In the genomic region with DNA sequence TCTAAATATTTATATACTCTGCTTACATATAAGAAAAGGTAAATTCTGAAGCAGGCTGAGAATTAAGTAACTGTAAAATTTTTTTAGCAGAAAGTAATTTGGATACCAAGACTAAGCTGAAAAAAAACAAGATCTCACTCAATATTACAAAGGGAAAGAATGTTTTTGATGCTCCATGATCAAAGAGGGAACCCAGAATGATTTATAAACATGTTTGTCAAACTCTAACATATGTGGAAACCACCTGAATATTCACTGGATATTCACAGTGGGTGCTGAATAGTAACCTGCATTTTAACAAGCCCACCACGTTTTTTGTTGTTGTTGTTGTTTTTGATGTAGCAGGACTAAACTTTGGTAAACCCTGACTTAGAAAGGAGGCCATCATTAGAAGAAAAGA, we compare ENCODE assay signal across 20 cellular contexts.
DNase-seq lines count a peak whose midpoint lies in the region; ATAC-seq, FAIRE-seq and TF ChIP-seq lines count a peak whose summit lies in the region.
"Had no signal": no experiment of that assay in that cellular context is flagged by ENCODE, and none has a peak within 500 bp of the region (broad histone marks: within the 10 kb centered on the region; RNA-seq: fewer than 3 reads in every experiment).

No MANE protein-coding gene starts in this region.

- H3K27me3 Mint-ChIP-seq in GM23338 (ENCODE audit: insufficient read depth, low read depth, poor library complexity) = no peaks in the 10 kb centered on the region

- WGBS in H1 (ENCODE audit: extremely low coverage in 1 of 2, insufficient coverage in 1 of 2, insufficient read length in 1 of 2, insufficient replicate concordance in 2 of 2, low coverage in 1 of 2, low lambda C conversion rate in 2 of 2, missing lambda C conversion rate in 1 of 2), 2 experiments = 59% methylated on average over 1 of the region's 1 CpG; no CpG with 5 or more reads in 1 of the 2 experiments
- WGBS in thymus = 5% methylated on average over 1 of the region's 1 CpG

- no peak overlapping the region for H3K9ac ChIP-seq in BLaER1 treated with 17β-estradiol and CSF1 and Interleukin-3, amounts not matched to agents 10 nM and 100 nM
- no peak overlapping the region for H3K9ac ChIP-seq in H1 (replicated peaks in 1 of 4; ENCODE audit: extremely low read depth in 1 of 4, low read depth in 3 of 4, low read length in 3 of 4)
- H3K9ac ChIP-seq: GM23248 had no signal

- DNase-seq in GM23338 (ENCODE audit: low spot score) (no peak), H1 (ENCODE audit: low read depth in 1 of 2, low spot score in 2 of 2) (no peak), NCI-H748 treated with DMSO at 0.1 percent for 48 hours (lab: John Stamatoyannopoulos, UW) (no peak), NCI-H1417 treated with DMSO at 0.1 percent for 48 hours (lab: John Stamatoyannopoulos, UW) (no peak)
- DNase-seq: 8988T; C1 segment of cervical spinal cord; CD4-positive, CD25-positive, alpha-beta regulatory T cell; DMS79 treated with DMSO at 0.1 percent for 48 hours; EL; GM23248; H7; HFFc6 had no signal

- no peak overlapping the region for H3K4me3 ChIP-seq in BLaER1 treated with 17β-estradiol and CSF1 and Interleukin-3, amounts not matched to agents 10 nM and 100 nM
- H3K4me3 ChIP-seq in GM23338 (no peak overlapping the region), H1 (ENCODE audit: extremely low read depth in 1 of 4, insufficient read depth in 2 of 4, low read depth in 3 of 4, low read length in 4 of 4) (no peak overlapping the region; a peak in 1 of 8 replicates), thymus (ENCODE audit: low read length) (no peak overlapping the region)
- H3K4me3 ChIP-seq: GM12878, GM23248, K562 had no signal

- no peak overlapping the region for H3K23ac ChIP-seq in H1 (ENCODE audit: insufficient read length)

- peak overlapping the region in 7 of 11 experiments; percentile 4 to 49 (median 37); a peak in 9 of 22 replicates for H3K4me2 ChIP-seq in BLaER1 treated with 17β-estradiol and CSF1 and Interleukin-3, amounts not matched to agents 10 nM and 100 nM
- no peak overlapping the region for H3K4me2 ChIP-seq in GM23338
- no peak overlapping the region for H3K4me2 ChIP-seq in H1 (ENCODE audit: insufficient read depth in 1 of 2, low read depth in 2 of 2, low read length in 2 of 2)

- peaks cover 17% of the 10 kb centered on the region for H3K4me1 Mint-ChIP-seq in GM23338

- H3K36me3 Mint-ChIP-seq in GM23338 (ENCODE audit: low read depth) = no peaks in the 10 kb centered on the region
- H3K36me3 Mint-ChIP-seq: CD4-positive, CD25-positive, alpha-beta regulatory T cell had no signal

- H2BK12ac ChIP-seq in H1 (ENCODE audit: low read depth, low read length) = no peak overlapping the region

- no peak overlapping the region for H3K14ac ChIP-seq in H1 (ENCODE audit: insufficient read length)

- no peak overlapping the region for H4K8ac ChIP-seq in H1 (ENCODE audit: extremely low read depth, insufficient read depth, low read length)

- H3K79me2 ChIP-seq in GM23338 (replicated peaks; ENCODE audit: insufficient read depth) = no peaks in the 10 kb centered on the region
- no peaks in the 10 kb centered on the region for H3K79me2 ChIP-seq in H1 (ENCODE audit: control insufficient read depth in 1 of 2, insufficient read depth in 2 of 2, low read length in 2 of 2)

- 0 out of 2 replicates have a peak overlapping the region, but pooled peaks have one; percentile 75 for H2BK20ac ChIP-seq in H1 (ENCODE audit: low read length)

- H3K79me1 ChIP-seq in H1 (ENCODE audit: low read depth, low read length) = no peaks in the 10 kb centered on the region

- no peak overlapping the region for H3K27ac Mint-ChIP-seq in GM23338
- H3K27ac Mint-ChIP-seq: HFFc6 had no signal

- H3K4me3 Mint-ChIP-seq in GM23338 = no peak overlapping the region
- H3K4me3 Mint-ChIP-seq: CD4-positive, CD25-positive, alpha-beta regulatory T cell; HFFc6 had no signal

- CTCF ChIA-PET in H1 (lab: Charles Lee; ENCODE audit: partially characterized antibody) = interaction anchor here (1.0 kb wide), 1 partner anchor 36 kb away, joined by 3 read pairs; no protein-coding TSS in a partner anchor

- H4K20me1 ChIP-seq in BLaER1 treated with 17β-estradiol and CSF1 and Interleukin-3, amounts not matched to agents 10 nM and 100 nM = no peaks in the 10 kb centered on the region
- no peaks in the 10 kb centered on the region for H4K20me1 ChIP-seq in GM23338 (replicated peaks; ENCODE audit: insufficient read depth)
- H4K20me1 ChIP-seq in H1 (replicated peaks in 1 of 2; ENCODE audit: control insufficient read depth in 1 of 2, insufficient read depth in 2 of 2, low read length in 2 of 2) = no peaks in the 10 kb centered on the region

- no peaks in the 10 kb centered on the region for H3K23me2 ChIP-seq in H1 (ENCODE audit: low read depth, low read length)

- H3K18ac ChIP-seq in H1 (ENCODE audit: extremely low read depth, low read length) = no peak overlapping the region

- no peak overlapping the region for H2AK5ac ChIP-seq in H1 (ENCODE audit: low read depth, low read length)

- no peak for ATAC-seq in GM23338
- ATAC-seq in GM18867 (IDR thresholded peaks at IDR 0.05; ENCODE audit: unreplicated experiment) = no peak
- ATAC-seq: GM12878, HCT116, K562 had no signal

- no peak for TF ChIP-seq EP300 in H1 (IDR thresholded peaks at IDR 0.05; ENCODE audit: borderline replicate concordance in 1 of 2, low read depth in 2 of 2, low read length in 2 of 2)

- H4K5ac ChIP-seq in H1 (ENCODE audit: insufficient read length, low read depth, low read length) = no peak overlapping the region

- H2BK5ac ChIP-seq in H1 (ENCODE audit: low read depth, low read length) = no peak overlapping the region

- no peak for TF ChIP-seq POLR2A in H1 (IDR thresholded peaks at IDR 0.05; ENCODE audit: control extremely low read depth in 1 of 2, low read depth in 2 of 2, low read length in 2 of 2)

- FAIRE-seq in H1 (lab: Jason Lieb, UNC) = no peak
- FAIRE-seq: GM12878, GM19239, K562 had no signal

- peak overlapping the region in 5 of 11 experiments; percentile 11 to 40 (median 29); a peak in 6 of 22 replicates for H3K27ac ChIP-seq in BLaER1 treated with 17β-estradiol and CSF1 and Interleukin-3, amounts not matched to agents 10 nM and 100 nM
- H3K27ac ChIP-seq in GM23338 (ENCODE audit: low read depth) (no peak overlapping the region), H1 (ENCODE audit: low read depth, low read length) (no peak overlapping the region), thymus (ENCODE audit: low read depth) (peak overlapping the region; percentile 46)
- H3K27ac ChIP-seq: GM23248, HL-60 had no signal

- no peaks in the 10 kb centered on the region for H3F3A ChIP-seq in GM23338 (replicated peaks; ENCODE audit: low read depth)

- H2AFZ ChIP-seq in GM23338 (peak overlapping the region; percentile 83), H1 (ENCODE audit: low read length) (peak overlapping the region; percentile 94; the same call in 1 of the 2 replicates)
- H2AFZ ChIP-seq: GM23248 had no signal

- H3K36me3 ChIP-seq in BLaER1 treated with 17β-estradiol and CSF1 and Interleukin-3, amounts not matched to agents 10 nM and 100 nM = peaks cover 0 to 17% (median 7%) of the 10 kb centered on the region in 11 experiments; a peak in 11 of 22 replicates
- H3K36me3 ChIP-seq in GM23338 (ENCODE audit: insufficient read depth) (no peaks in the 10 kb centered on the region), H1 (ENCODE audit: control insufficient read depth in 2 of 4, insufficient read depth in 4 of 4, low read length in 3 of 4) (no peaks in the 10 kb centered on the region), thymus (ENCODE audit: control insufficient read depth, insufficient read depth) (no peaks in the 10 kb centered on the region)

- H3K27me3 ChIP-seq in BLaER1 treated with 17β-estradiol and CSF1 and Interleukin-3, amounts not matched to agents 10 nM and 100 nM = no peaks in the 10 kb centered on the region
- no peaks in the 10 kb centered on the region for H3K27me3 ChIP-seq in GM23338 (ENCODE audit: insufficient read depth)
- no peaks in the 10 kb centered on the region for H3K27me3 ChIP-seq in H1 (replicated peaks in 1 of 4; ENCODE audit: control insufficient read depth in 3 of 4, extremely low read depth in 1 of 4, insufficient read depth in 3 of 4, low read length in 3 of 4)
- no peaks in the 10 kb centered on the region for H3K27me3 ChIP-seq in thymus (ENCODE audit: control insufficient read depth, insufficient read depth)

- POLR2A ChIA-PET in H1 (lab: Charles Lee; ENCODE audit: partially characterized antibody) = no interaction called here

- no peak overlapping the region for H4K91ac ChIP-seq in H1 (replicated peaks; ENCODE audit: insufficient read length, low read length)

- no peaks in the 10 kb centered on the region for H3K9me3 Mint-ChIP-seq in GM23338

- no peak overlapping the region for H3K56ac ChIP-seq in H1 (replicated peaks; ENCODE audit: insufficient read length, low read depth, low read length)

- peaks cover 9% of the 10 kb centered on the region for H3K9me2 ChIP-seq in GM23338 (ENCODE audit: insufficient read depth)

- H3K9me3 ChIP-seq in BLaER1 treated with 17β-estradiol and CSF1 and Interleukin-3, amounts not matched to agents 10 nM and 100 nM (replicated peaks in 1 of 11) = peaks cover 17 to 67% (median 53%) of the 10 kb centered on the region in 11 experiments
- H3K9me3 ChIP-seq in H1 (ENCODE audit: insufficient read depth in 2 of 2, low read depth in 1 of 2, low read length in 1 of 2) = no peaks in the 10 kb centered on the region
- H3K9me3 ChIP-seq in thymus (ENCODE audit: control insufficient read depth) = no peaks in the 10 kb centered on the region

- H2BK15ac ChIP-seq in H1 (ENCODE audit: low read length) = no peak overlapping the region

- H2BK120ac ChIP-seq in H1 (replicated peaks; ENCODE audit: low read depth, low read length) = no peak overlapping the region

- TF ChIP-seq RAD21 in H1 (IDR thresholded peaks at IDR 0.05 in 1 of 2, conservative IDR thresholded peaks at IDR 0.05 in 1 of 2; ENCODE audit: low read depth in 2 of 2, low read length in 2 of 2) = no peak

- H3K4ac ChIP-seq in H1 (replicated peaks; ENCODE audit: insufficient read length, low read depth, low read length) = no peak overlapping the region

- TF ChIP-seq CTCF in GM23338 (conservative IDR thresholded peaks at IDR 0.05; ENCODE audit: low read depth in 2 of 2) (no peak), H1 (IDR thresholded peaks at IDR 0.05; ENCODE audit: control extremely low read depth in 1 of 3, insufficient read depth in 1 of 3, low read depth in 1 of 3, low read length in 3 of 3) (no peak)

- peaks cover 27 to 73% (median 40%) of the 10 kb centered on the region in 10 experiments for H3K4me1 ChIP-seq in BLaER1 treated with 17β-estradiol and CSF1 and Interleukin-3, amounts not matched to agents 10 nM and 100 nM
- H3K4me1 ChIP-seq in GM23338 (ENCODE audit: insufficient read depth) (peaks cover 11% of the 10 kb centered on the region), H1 (replicated peaks in 1 of 4; ENCODE audit: control insufficient read depth in 3 of 4, insufficient read depth in 4 of 4, low read length in 3 of 4) (peaks cover 0 to under 1% (median 0%) of the 10 kb centered on the region in 4 experiments; a peak in 1 of 7 replicates), thymus (ENCODE audit: control insufficient read depth, insufficient read depth, low read length) (peaks cover 54% of the 10 kb centered on the region)

TF ChIP-seq in H1, 55 proteins besides CTCF, POLR2A, EP300 and RAD21:
- no peak for TF ChIP-seq CTBP2 (IDR thresholded peaks at IDR 0.05; ENCODE audit: borderline replicate concordance, insufficient read depth, insufficient read length, low read length)
- no peak for TF ChIP-seq HDAC2 (IDR thresholded peaks at IDR 0.05; ENCODE audit: borderline replicate concordance in 1 of 2, low read depth in 2 of 2, low read length in 2 of 2)

Comparison
In these comparisons a context has a peak if more than half of its experiments do, and no peak if none do; other contexts are left out.
1. H3K4me2 ChIP-seq: peak in BLaER1 treated with 17β-estradiol and CSF1 and Interleukin-3, amounts not matched to agents 10 nM and 100 nM (7 of 11); none in GM23338 (single experiment) and H1 (0 of 2).